In the genomic region with DNA sequence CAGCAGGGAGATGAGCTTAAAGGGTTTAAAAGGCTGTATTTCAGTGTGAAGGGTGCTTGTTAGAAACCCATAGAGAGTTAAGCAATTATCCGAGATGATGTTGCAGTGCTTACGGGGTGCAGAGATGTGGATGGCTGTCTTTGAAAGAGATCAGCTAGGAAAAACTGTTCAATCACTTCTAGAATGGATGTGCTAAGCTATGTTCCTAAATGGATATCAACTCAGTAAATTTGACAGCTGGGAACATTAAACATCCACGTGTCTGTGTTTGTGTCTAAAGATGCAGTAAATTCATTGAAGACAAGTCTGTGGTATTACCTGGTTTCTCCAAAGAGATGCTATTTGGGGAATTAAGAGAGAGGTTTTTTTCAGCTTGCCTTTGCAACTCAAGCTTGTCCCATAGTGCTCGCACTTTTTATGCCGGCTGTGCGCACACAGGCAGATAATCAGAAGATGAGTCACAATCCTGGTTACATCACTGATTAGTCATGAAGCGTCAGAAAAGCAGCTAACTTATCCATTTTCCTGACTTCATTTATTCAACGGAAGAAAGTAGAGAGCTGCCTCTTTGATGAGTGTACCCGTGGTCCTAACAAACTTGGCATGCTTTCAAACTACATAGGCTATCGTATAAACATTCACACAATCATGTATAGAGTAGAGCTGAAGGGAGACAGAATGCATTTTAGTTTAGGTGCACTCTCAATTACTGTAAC, we compare ENCODE assay signal across 11 cellular contexts.
DNase-seq lines count a peak whose midpoint lies in the region; ATAC-seq and TF ChIP-seq lines count a peak whose summit lies in the region.
"Had no signal": no experiment of that assay in that cellular context is flagged by ENCODE, and none has a peak within 500 bp of the region (broad histone marks: within the 10 kb centered on the region; RNA-seq: fewer than 3 reads in every experiment).

No MANE protein-coding gene starts in this region.

- H3K79me2 ChIP-seq in GM23248 (ENCODE audit: insufficient read depth) (no peaks in the 10 kb centered on the region), mammary epithelial cell (ENCODE audit: insufficient read depth, low read length) (no peaks in the 10 kb centered on the region), osteoblast (ENCODE audit: insufficient read depth, low read length) (no peaks in the 10 kb centered on the region)

- H3K9me3 ChIP-seq in GM23248 (ENCODE audit: low read depth) (no peaks in the 10 kb centered on the region), mammary epithelial cell (replicated peaks; ENCODE audit: insufficient read depth, low read length) (no peaks in the 10 kb centered on the region), osteoblast (ENCODE audit: low read depth, low read length) (no peaks in the 10 kb centered on the region), body of pancreas (no peaks in the 10 kb centered on the region)

- dilution Hi-C loops in mammary epithelial cell (cut with HindIII; ENCODE audit: low sequenced_read_pairs) = no loop called here

- H3K4me3 ChIP-seq in GM23248 (no peak overlapping the region), mammary epithelial cell (replicated peaks in 1 of 3; ENCODE audit: insufficient read depth in 1 of 3, low read depth in 2 of 3, low read length in 3 of 3) (no peak overlapping the region), osteoblast (ENCODE audit: insufficient read depth, low read length) (no peak overlapping the region), body of pancreas (no peak overlapping the region)

- WGBS in GM23248 (ENCODE audit: low coverage in 1 of 2, low lambda C conversion rate in 2 of 2, missing lambda C conversion rate in 2 of 2), 2 experiments = 76 to 79% methylated on average over 10 of the region's 10 CpGs
- WGBS in mammary epithelial cell (ENCODE audit: low coverage, missing lambda C conversion rate) = 29% methylated on average over 9 of the region's 10 CpGs
- 60 to 72% methylated on average over 10 of the region's 10 CpGs for WGBS in body of pancreas, 2 donors

- in situ Hi-C loops in GM23248 (cut with MboI) = no loop called here
- in situ Hi-C loops in mammary epithelial cell (cut with MboI; ENCODE audit: low sequenced_read_pairs in 2 of 2) = loop anchor here in 1 of 2 donors (25.0 kb wide), 1 partner anchor 1310 kb away; no protein-coding TSS in a partner anchor

- H3K27ac ChIP-seq in GM23248 = no peak overlapping the region
- no peak overlapping the region for H3K27ac ChIP-seq in mammary epithelial cell (ENCODE audit: insufficient read depth, low read depth, low read length)
- no peak overlapping the region for H3K27ac ChIP-seq in osteoblast (ENCODE audit: low read depth, low read length)
- H3K27ac ChIP-seq in body of pancreas = no peak overlapping the region
- H3K27ac ChIP-seq: KMS-11 had no signal

- TF ChIP-seq CTCF in mammary epithelial cell (conservative IDR thresholded peaks at IDR 0.05 in 1 of 2, IDR thresholded peaks at IDR 0.05 in 1 of 2; ENCODE audit: extremely low read depth in 1 of 2, insufficient read depth in 1 of 2, low read depth in 1 of 2, low read length in 2 of 2) (no peak), osteoblast (IDR thresholded peaks at IDR 0.05; ENCODE audit: extremely low read depth, low read depth, low read length) (no peak), body of pancreas (IDR thresholded peaks at IDR 0.05) (no peak)

- intact Hi-C loops in mammary epithelial cell (cut with micrococcal nuclease) (no loop called here), body of pancreas (cut with DNase I) (no loop called here)

- H3K4me1 ChIP-seq in GM23248 (ENCODE audit: insufficient read depth) (no peaks in the 10 kb centered on the region), mammary epithelial cell (ENCODE audit: insufficient read depth, low read length) (no peaks in the 10 kb centered on the region), osteoblast (ENCODE audit: insufficient read depth, low read length) (no peaks in the 10 kb centered on the region), body of pancreas (peaks cover 5% of the 10 kb centered on the region)

- H2AFZ ChIP-seq in GM23248 (no peak overlapping the region), mammary epithelial cell (ENCODE audit: low read depth, low read length) (no peak overlapping the region), osteoblast (ENCODE audit: low read length) (peak overlapping the region; percentile 29)

- H3K27me3 ChIP-seq in GM23248 (replicated peaks; ENCODE audit: insufficient read depth) (no peaks in the 10 kb centered on the region), mammary epithelial cell (ENCODE audit: insufficient read depth, low read length) (no peaks in the 10 kb centered on the region), osteoblast (ENCODE audit: insufficient read depth, low read length) (no peaks in the 10 kb centered on the region), body of pancreas (no peaks in the 10 kb centered on the region)

- H4K20me1 ChIP-seq in GM23248 (ENCODE audit: insufficient read depth) = no peaks in the 10 kb centered on the region
- no peaks in the 10 kb centered on the region for H4K20me1 ChIP-seq in mammary epithelial cell (ENCODE audit: insufficient read depth, low read length)
- no peaks in the 10 kb centered on the region for H4K20me1 ChIP-seq in osteoblast (ENCODE audit: insufficient read depth, low read length)

- no peak for TF ChIP-seq POLR2A in body of pancreas (IDR thresholded peaks at IDR 0.05)

- no peak for ATAC-seq in body of pancreas
- no peak for ATAC-seq in HG02798 (IDR thresholded peaks at IDR 0.05; ENCODE audit: poor library complexity, unreplicated experiment)

- no peak overlapping the region for H3K4me2 ChIP-seq in GM23248 (ENCODE audit: unreplicated experiment)
- H3K4me2 ChIP-seq in mammary epithelial cell (ENCODE audit: insufficient read depth, low read depth, low read length) = no peak overlapping the region
- no peak overlapping the region for H3K4me2 ChIP-seq in osteoblast (ENCODE audit: insufficient read depth, low read length)
- H3K4me2 ChIP-seq: KMS-11 had no signal

- CTCF ChIA-PET in mammary epithelial cell (lab: Charles Lee; ENCODE audit: low non-redundant PET) = interaction anchor here (0.7 kb wide), 1 partner anchor 646 kb away, joined by 3 read pairs; no protein-coding TSS in a partner anchor

- H3K9ac ChIP-seq in GM23248 (no peak overlapping the region), mammary epithelial cell (ENCODE audit: insufficient read depth, low read length) (no peak overlapping the region)
- H3K9ac ChIP-seq: KMS-11 had no signal

- no peaks in the 10 kb centered on the region for H3F3A ChIP-seq in GM23248 (ENCODE audit: insufficient read depth)

- DNase-seq in GM23248 (peak; percentile 38), NCI-H69 (lab: John Stamatoyannopoulos, UW) (peak; percentile 70), mammary epithelial cell (peak; percentile 61), osteoblast (ENCODE audit: insufficient read length, low spot score, missing footprints) (peak; percentile 61), hepatic stellate cell (ENCODE audit: low spot score) (no peak), body of pancreas (no peak)
- no peak for DNase-seq in activated CD4-positive, alpha-beta T cell treated with anti-CD3 and anti-CD28 coated beads, Interleukin-2, amount 50 U/mL, for 48 hours
- DNase-seq: activated CD4-positive, alpha-beta memory T cell treated with anti-CD3 and anti-CD28 coated beads, Interleukin-2, amount 10 ng/mL, durations not matched to agents 7 days and 5 days; NCI-H446 treated with DMSO at 0.1 percent for 48 hours had no signal

- H3K36me3 ChIP-seq in GM23248 (ENCODE audit: low read depth) (no peaks in the 10 kb centered on the region), mammary epithelial cell (ENCODE audit: insufficient read depth, low read length) (no peaks in the 10 kb centered on the region), osteoblast (ENCODE audit: insufficient read depth, low read length) (no peaks in the 10 kb centered on the region), body of pancreas (replicated peaks in 1 of 2; ENCODE audit: insufficient read depth in 1 of 2, low read depth in 2 of 2) (no peaks in the 10 kb centered on the region)

- no TSS peak for BruUV-seq in mammary epithelial cell (replicated peaks; lab: Mats Ljungman, UMichigan)

- H3K9me2 ChIP-seq in GM23248 (ENCODE audit: insufficient read depth) = no peaks in the 10 kb centered on the region

Comparison
In these comparisons a context has a peak if more than half of its experiments do, and no peak if none do; other contexts are left out.
1. DNase-seq: peak in GM23248 (single experiment), NCI-H69 (single experiment), mammary epithelial cell (single experiment) and osteoblast (single experiment); none in hepatic stellate cell (single experiment), activated CD4-positive, alpha-beta T cell treated with anti-CD3 and anti-CD28 coated beads, Interleukin-2, amount 50 U/mL, for 48 hours (0 of 2) and body of pancreas (0 of 4).